In the genomic region with DNA sequence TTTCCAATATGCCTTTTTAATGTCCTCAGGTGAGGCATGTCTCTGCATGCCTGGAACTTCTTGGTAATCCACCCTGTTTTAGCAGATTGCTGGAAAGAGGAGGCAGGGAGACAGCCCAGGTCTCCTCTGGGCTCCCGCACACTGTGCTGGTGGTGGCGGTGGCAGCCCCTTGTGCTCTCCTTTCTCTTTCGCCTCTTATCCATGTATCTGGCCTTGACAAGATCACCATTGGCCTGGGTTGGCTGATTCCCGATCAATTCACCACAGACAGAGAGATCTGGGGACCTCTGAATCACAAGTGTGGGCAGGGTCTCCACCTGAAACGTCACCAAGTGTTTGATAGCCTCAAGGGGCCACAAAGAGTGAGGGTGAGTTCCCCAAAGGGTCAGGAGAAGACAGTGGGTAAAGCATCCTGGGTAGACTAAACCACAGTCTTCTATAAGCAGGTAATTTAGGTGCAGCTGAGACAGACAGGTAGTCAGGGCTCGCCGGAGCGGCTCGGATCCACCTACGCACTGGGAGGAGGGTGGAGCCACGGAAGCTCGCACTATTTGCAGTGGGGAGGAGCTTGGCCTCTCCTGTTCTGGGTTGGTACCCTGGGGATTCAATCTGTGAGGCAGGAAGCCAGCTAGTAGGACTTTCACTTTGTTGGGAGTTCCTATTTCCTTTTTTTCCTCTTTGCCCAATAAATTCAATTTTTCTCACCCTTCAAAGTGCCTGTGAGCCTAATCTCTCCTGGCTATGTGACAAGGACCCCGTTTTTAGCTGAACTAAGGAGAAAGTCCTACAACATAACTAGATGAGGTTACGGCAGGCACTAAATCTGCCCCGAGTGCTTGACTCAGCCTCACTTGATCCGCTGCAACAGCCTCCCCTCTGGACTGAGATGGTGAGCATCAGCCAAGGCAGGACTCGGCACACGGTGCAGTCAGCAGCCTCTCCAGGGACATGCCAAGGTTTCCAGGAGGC, we compare ENCODE assay signal across 8 cellular contexts. TPM values are rescaled to one million over a fixed set of nuclear protein-coding genes. Genes with fewer than 3 reads are reported as not detected.
A peak's percentile ranks its signal among the peaks of the same experiment; 100 is the strongest.
DNase-seq lines count a peak whose midpoint lies in the region; ATAC-seq and TF ChIP-seq lines count a peak whose summit lies in the region.

No MANE protein-coding gene starts in this region.

- H3K4me3 ChIP-seq in OCI-LY7 (ENCODE audit: low read depth, low read length, poor library complexity, severe bottlenecking), result peak overlapping the region; percentile 55
- peak overlapping the region; percentile 43; the same call in 1 of the 2 replicates for H3K4me3 ChIP-seq in iPS-20b (ENCODE audit: low read length)

- H3K79me2 ChIP-seq in OCI-LY7 (ENCODE audit: insufficient read depth, low read depth, low read length), result no peaks in the 10 kb centered on the region

- no peaks in the 10 kb centered on the region for H3K27me3 ChIP-seq in iPS-20b (ENCODE audit: insufficient read depth, low read length)

- ATAC-seq in GM19468 (IDR thresholded peaks at IDR 0.05; ENCODE audit: extremely low read depth, unreplicated experiment) (peak; percentile 96), HG03520 (IDR thresholded peaks at IDR 0.05; ENCODE audit: unreplicated experiment) (peak; percentile 95)

- CTCF ChIA-PET in OCI-LY7 (lab: Charles Lee; ENCODE audit: unreplicated experiment), result no interaction called here

- peak overlapping the region; percentile 43; the same call in 1 of the 2 replicates for H3K9ac ChIP-seq in iPS-20b (ENCODE audit: low read depth, low read length)

- intact Hi-C loops in OCI-LY7 (cut with micrococcal nuclease; ENCODE audit: unreplicated experiment), result no loop called here

- H3K9me3 ChIP-seq in OCI-LY7 (ENCODE audit: low read length), result no peaks in the 10 kb centered on the region
- H3K9me3 ChIP-seq in iPS-20b (ENCODE audit: insufficient read depth, low read depth, low read length), result peaks cover 11% of the 10 kb centered on the region; the same call in 1 of the 2 replicates

- H3K4me1 ChIP-seq in OCI-LY7 (ENCODE audit: insufficient read depth, low read length, poor library complexity, severe bottlenecking) (peaks cover 9% of the 10 kb centered on the region), iPS-20b (ENCODE audit: insufficient read depth, low read length) (peaks cover 34% of the 10 kb centered on the region)

- H3K9me2 ChIP-seq in OCI-LY7 (ENCODE audit: insufficient read depth, low read length), result no peaks in the 10 kb centered on the region

- peak overlapping the region; percentile 82 for H2AFZ ChIP-seq in OCI-LY7 (ENCODE audit: low read length)

- TF ChIP-seq CTCF in OCI-LY7 (conservative IDR thresholded peaks at IDR 0.05; ENCODE audit: low read length), result no peak

- BruUV-seq in OCI-LY7 (replicated peaks; lab: Mats Ljungman, UMichigan), result no TSS peak

- H3K36me3 ChIP-seq in OCI-LY7 (ENCODE audit: insufficient read depth, low read length) (no peaks in the 10 kb centered on the region), iPS-20b (ENCODE audit: insufficient read depth, low read depth, low read length) (no peaks in the 10 kb centered on the region)

- H3K4me2 ChIP-seq in OCI-LY7 (ENCODE audit: low read length), result peak overlapping the region; percentile 60

- POLR2A ChIA-PET in OCI-LY7 (lab: Charles Lee), result interaction anchor here (1.2 kb wide), 1 partner anchor 296 kb away, joined by 4 read pairs; no protein-coding TSS in a partner anchor

- H4K20me1 ChIP-seq in OCI-LY7 (ENCODE audit: insufficient read depth, low read length), result no peaks in the 10 kb centered on the region

- H3K27ac ChIP-seq in OCI-LY7 (ENCODE audit: low read depth, low read length, poor library complexity, severe bottlenecking) (no peak overlapping the region), iPS-20b (ENCODE audit: low read length) (peak overlapping the region; percentile 67)

- DNase-seq in COR-L47 (lab: John Stamatoyannopoulos, UW) (peak; percentile 75), OCI-LY7 (ENCODE audit: low spot score) (peak; percentile 54), SK-N-DZ (ENCODE audit: low spot score) (no peak)
- DNase-seq in activated naive CD8-positive, alpha-beta T cell treated with anti-CD3 and anti-CD28 coated beads, Interleukin-2, amount 50 U/mL, for 16 hours (ENCODE audit: low read depth, low spot score), result peak; percentile 4
- peak; percentile 76 for DNase-seq in stimulated activated CD4-positive, alpha-beta T cell treated with anti-CD3 and anti-CD28 coated beads, Interleukin-15, amount 100 ng/mL, for 24 hours

RNA-seq across cellular contexts. Expression of a gene that starts 57.6 kb away (rescaled TPM):
- 0.05 TPM in 1 of 2 replicates, not detected in the other for total RNA-seq in OCI-LY7 (2014; rRNA removed; shearing (Covaris generic))
- total RNA-seq in OCI-LY7 (2022), result not detected in 2 replicates
- polyA plus RNA-seq in SK-N-DZ (2014; cell fraction: cytosol; rRNA removed), result 0.30 and 0.46 TPM in 2 replicates
- 3.8 and 6.3 TPM in 2 replicates for polyA plus RNA-seq in SK-N-DZ (2014; cell fraction: nucleus; rRNA removed)
